In genomic region chr16:23901178-23902131, GRCh38 we compare ENCODE assay signal across 12 cellular contexts.
A peak's percentile ranks its signal among the peaks of the same experiment; 100 is the strongest.
DNase-seq lines count a peak whose midpoint lies in the region; ATAC-seq, FAIRE-seq and TF ChIP-seq lines count a peak whose summit lies in the region.
"Had no signal": no experiment of that assay in that cellular context is flagged by ENCODE, and none has a peak within 500 bp of the region (broad histone marks: within the 10 kb centered on the region; RNA-seq: fewer than 3 reads in every experiment).

No MANE protein-coding gene starts in this region.

- H3K4me1 ChIP-seq in DND-41 (ENCODE audit: insufficient read depth, low read length) (peaks cover 49% of the 10 kb centered on the region), K562 (replicated peaks in 1 of 2; ENCODE audit: control insufficient read depth in 2 of 2, insufficient read depth in 2 of 2, low read length in 2 of 2) (peaks cover 18 to 73% of the 10 kb centered on the region in 2 experiments)
- H3K4me1 ChIP-seq: breast epithelium had no signal

- no peaks in the 10 kb centered on the region for H3K27me3 Mint-ChIP-seq in natural killer cell treated with Interleukin-12 subunit alpha and Interleukin-12 subunit beta and Interleukin-15 and Interleukin-18, amount 100 ng/mL, for 72 hours

- H3K27me3 ChIP-seq in DND-41 (ENCODE audit: insufficient read depth, low read length, poor library complexity) = no peaks in the 10 kb centered on the region
- no peaks in the 10 kb centered on the region for H3K27me3 ChIP-seq in K562 (ENCODE audit: control insufficient read depth in 2 of 2, insufficient read depth in 2 of 2, low read length in 2 of 2)
- H3K27me3 ChIP-seq: breast epithelium, esophagus muscularis mucosa had no signal

- no peaks in the 10 kb centered on the region for H3K9me1 ChIP-seq in K562 (ENCODE audit: control insufficient read depth, insufficient read depth, low read length)

- DNase-seq in DND-41 = peak; percentile 29
- DNase-seq in KBM-7 = peak; percentile 98
- DNase-seq in K562 (ENCODE audit: extremely low read depth in 1 of 4, low spot score in 3 of 4) = peak; percentile 80 to 96 (median 84)
- DNase-seq in natural killer cell treated with Interleukin-12 subunit alpha and Interleukin-12 subunit beta and Interleukin-15 and Interleukin-18, amount 100 ng/mL, for 72 hours (ENCODE audit: low spot score) = no peak
- DNase-seq in frontal cortex (ENCODE audit: low spot score in 2 of 2) = no peak
- DNase-seq in NCI-H345 treated with DMSO at 0.1 percent for 48 hours (lab: John Stamatoyannopoulos, UW; ENCODE audit: unreplicated experiment) = no peak
- DNase-seq: DMS53; NCI-H1417 treated with DMSO at 0.1 percent for 48 hours; NK-92 treated with Interleukin-12 subunit alpha and Interleukin-12 subunit beta, amount 100 ng/mL, for 24 hours had no signal

- H3K36me3 ChIP-seq in DND-41 (ENCODE audit: insufficient read depth, low read length) (no peaks in the 10 kb centered on the region), K562 (ENCODE audit: control insufficient read depth, insufficient read depth, low read length) (peaks cover 54% of the 10 kb centered on the region)
- H3K36me3 ChIP-seq: breast epithelium, esophagus muscularis mucosa had no signal

- TF ChIP-seq POLR2A in K562 (conservative IDR thresholded peaks at IDR 0.05) = peak; percentile 66

- intact Hi-C loops in K562 (cut with micrococcal nuclease) = loop anchor here (5.0 kb wide), 3 partner anchors 64 to 111 kb away; partner anchors contain the start of gene PRKCB

- H3K79me2 ChIP-seq in DND-41 (ENCODE audit: insufficient read depth, low read length) = peaks cover 52% of the 10 kb centered on the region
- peaks cover 91% of the 10 kb centered on the region for H3K79me2 ChIP-seq in K562 (ENCODE audit: control insufficient read depth, insufficient read depth, low read length)

- in situ Hi-C loops in KBM-7 (cut with MboI; ENCODE audit: low pct_unique_long_range_greater_than_20kb, low sequenced_read_pairs) (no loop called here), K562 (cut with MboI) (no loop called here)

- POLR2A ChIA-PET in K562 (lab: Yijun Ruan, JAX) = interaction anchor here (0.5 to 4.8 kb wide), 16 partner anchors 9 to 241 kb away, joined by 3 to 27 read pairs (median 3); no protein-coding TSS in a partner anchor

- peak overlapping the region; percentile 15 for H3K4me3 Mint-ChIP-seq in natural killer cell treated with Interleukin-12 subunit alpha and Interleukin-12 subunit beta and Interleukin-15 and Interleukin-18, amount 100 ng/mL, for 72 hours

- no peak overlapping the region for H3K4me2 ChIP-seq in DND-41 (ENCODE audit: insufficient read depth, low read length)
- peak overlapping the region; percentile 78 for H3K4me2 ChIP-seq in K562 (ENCODE audit: insufficient read depth, low read length)

- no peaks in the 10 kb centered on the region for H3K9me3 ChIP-seq in DND-41 (ENCODE audit: insufficient read depth, low read length, severe bottlenecking)
- H3K9me3 ChIP-seq in K562 (replicated peaks; ENCODE audit: control insufficient read depth, insufficient read depth, low read depth, low read length) = no peaks in the 10 kb centered on the region
- H3K9me3 ChIP-seq: breast epithelium, esophagus muscularis mucosa had no signal

- CTCF ChIA-PET in K562 (lab: Yijun Ruan, JAX; ENCODE audit: low intra/inter-chr PET ratio) = no interaction called here

- TF ChIP-seq CTCF in DND-41 (IDR thresholded peaks at IDR 0.05; ENCODE audit: borderline replicate concordance, extremely low read depth, low read length, poor library complexity, severe bottlenecking) (peak; percentile 7), K562 (IDR thresholded peaks at IDR 0.05 in 2 of 3, conservative IDR thresholded peaks at IDR 0.05 in 1 of 3; ENCODE audit: insufficient read depth in 2 of 3, low read depth in 1 of 3, low read length in 3 of 3) (peak; percentile 33 to 55 (median 49); a peak in 5 of 6 replicates)

- peak; percentile 41 to 57; a peak in 3 of 4 replicates for TF ChIP-seq RAD21 in K562 (CRISPR knock-in tag; conservative IDR thresholded peaks at IDR 0.05 in 1 of 2, IDR thresholded peaks at IDR 0.05 in 1 of 2)

- H3K27ac Mint-ChIP-seq in natural killer cell treated with Interleukin-12 subunit alpha and Interleukin-12 subunit beta and Interleukin-15 and Interleukin-18, amount 100 ng/mL, for 72 hours = peak overlapping the region; percentile 34 to 38

- H3K4me1 Mint-ChIP-seq in natural killer cell treated with Interleukin-12 subunit alpha and Interleukin-12 subunit beta and Interleukin-15 and Interleukin-18, amount 100 ng/mL, for 72 hours (ENCODE audit: low read depth in 2 of 2) = peaks cover 74 to 86% of the 10 kb centered on the region in 2 donors

- no peak overlapping the region for H3K9ac ChIP-seq in DND-41 (ENCODE audit: low read depth, low read length)
- H3K9ac ChIP-seq in K562 (ENCODE audit: insufficient read depth in 1 of 2, low read depth in 2 of 2, low read length in 2 of 2) = peak overlapping the region; percentile 80 to 84; a peak in 3 of 4 replicates

- H4K20me1 ChIP-seq in DND-41 (ENCODE audit: insufficient read depth, low read length) (no peaks in the 10 kb centered on the region), K562 (replicated peaks; ENCODE audit: control insufficient read depth, insufficient read depth, low read length) (no peaks in the 10 kb centered on the region)

- H2AFZ ChIP-seq in DND-41 (ENCODE audit: low read depth, low read length) (no peak overlapping the region), K562 (ENCODE audit: low read depth, low read length) (no peak overlapping the region)

- TSS peak; percentile 27 for BruUV-seq in K562 (replicated peaks; lab: Mats Ljungman, UMichigan)

- H3K36me3 Mint-ChIP-seq in natural killer cell treated with Interleukin-12 subunit alpha and Interleukin-12 subunit beta and Interleukin-15 and Interleukin-18, amount 100 ng/mL, for 72 hours = peaks cover 7% of the 10 kb centered on the region

- no peak for ATAC-seq in DND-41 (ENCODE audit: insufficient read depth, low read depth)
- peak; percentile 79 for ATAC-seq in K562
- ATAC-seq in natural killer cell treated with Interleukin-12 subunit alpha and Interleukin-12 subunit beta and Interleukin-15 and Interleukin-18, amount 100 ng/mL, for 72 hours = no peak
- no peak for ATAC-seq in GM18868 (IDR thresholded peaks at IDR 0.05; ENCODE audit: unreplicated experiment)

- FAIRE-seq in K562 (lab: Jason Lieb, UNC) (peak; percentile 95), frontal cortex (lab: Jason Lieb, UNC) (no peak)

- H3K4me3 ChIP-seq in DND-41 (ENCODE audit: low read depth in 1 of 2, low read length in 2 of 2) (no peak overlapping the region), K562 (peak overlapping the region; percentile 24; the same call in 1 of the 2 replicates)
- H3K4me3 ChIP-seq: breast epithelium, esophagus muscularis mucosa had no signal

- H3K27ac ChIP-seq in DND-41 (ENCODE audit: low read length) = peak overlapping the region; percentile 62
- H3K27ac ChIP-seq in K562 (ENCODE audit: extremely low read depth, low read depth, low read length) = peak overlapping the region; percentile 98
- H3K27ac ChIP-seq: breast epithelium, esophagus muscularis mucosa had no signal

- TF ChIP-seq EP300 in K562 (IDR thresholded peaks at IDR 0.05; ENCODE audit: low read length) = peak; percentile 99

- H3K9me3 Mint-ChIP-seq in natural killer cell treated with Interleukin-12 subunit alpha and Interleukin-12 subunit beta and Interleukin-15 and Interleukin-18, amount 100 ng/mL, for 72 hours = peaks cover under 1% of the 10 kb centered on the region

- WGBS in K562 (ENCODE audit: insufficient coverage, low coverage, missing lambda C conversion rate) = under 1% methylated on average over 13 of the region's 13 CpGs

TF ChIP-seq in K562, 482 proteins besides CTCF, POLR2A, EP300 and RAD21 (continues in another document):
- TF ChIP-seq MXD1 (CRISPR knock-in tag; IDR thresholded peaks at IDR 0.05; ENCODE audit: borderline replicate concordance, poor library complexity, severe bottlenecking) = no peak
- TF ChIP-seq TCFL5 (CRISPR knock-in tag; conservative IDR thresholded peaks at IDR 0.05) = 0 out of 2 replicates have a peak, but pooled peaks have one; percentile 46
- TF ChIP-seq SRSF3 (IDR thresholded peaks at IDR 0.05; ENCODE audit: insufficient read depth, low read length) = no peak
- TF ChIP-seq ZNF395 (CRISPR knock-in tag; IDR thresholded peaks at IDR 0.05) = peak; percentile 86

Comparison
In these comparisons a context has a peak if more than half of its experiments do, and no peak if none do; other contexts are left out.
1. DNase-seq: peak in DND-41 (single experiment), KBM-7 (single experiment) and K562 (4 of 4); none in natural killer cell treated with Interleukin-12 subunit alpha and Interleukin-12 subunit beta and Interleukin-15 and Interleukin-18, amount 100 ng/mL, for 72 hours (single experiment), frontal cortex (0 of 2) and NCI-H345 treated with DMSO at 0.1 percent for 48 hours (single experiment).